Comparison of ENCODE assay signal across 36 cellular contexts in genomic region chr12:80901661-80902060, GRCh38. TPM values are rescaled to one million over a fixed set of nuclear protein-coding genes. Genes with fewer than 3 reads are reported as not detected.
"Had no signal": no experiment of that assay in that cellular context is flagged by ENCODE, and none has a peak within 500 bp of the region (broad histone marks: within the 10 kb centered on the region; RNA-seq: fewer than 3 reads in every experiment).

No MANE protein-coding gene starts in this region.

- H3K9me3 ChIP-seq: MG63 had no signal

- H3K4me3 ChIP-seq: MG63 had no signal

- H3K36me3 ChIP-seq: MG63 had no signal

- DNase-seq: Karpas-422, Kasumi-1, KG1, MG63, MM.1S, MV-4-11, NCI-H1048, NCI-H1092, NCI-H1092 treated with DMSO at 0.1 percent for 48 hours, NCI-H1105, NCI-H1105 treated with DMSO at 0.1 percent for 48 hours, NCI-H1417, NCI-H1417 treated with DMSO at 0.1 percent for 48 hours, NCI-H1436, NCI-H1436 treated with DMSO at 0.1 percent for 48 hours, NCI-H146, NCI-H1694 treated with DMSO at 0.1 percent for 48 hours, NCI-H187, NCI-H187 treated with DMSO at 0.1 percent for 48 hours, NCI-H1930, NCI-H2029, NCI-H2029 treated with DMSO at 0.1 percent for 48 hours, NCI-H2081, NCI-H2081 treated with DMSO at 0.1 percent for 48 hours, NCI-H2107, NCI-H2171, NCI-H2171 treated with DMSO at 0.1 percent for 48 hours, NCI-H2227 treated with DMSO at 0.1 percent for 48 hours, NCI-H226, NCI-H345, NCI-H446, NCI-H446 treated with DMSO at 0.1 percent for 48 hours, NCI-H510A, NCI-H510A treated with DMSO at 0.1 percent for 48 hours had no signal

- H3K27me3 ChIP-seq: MG63 had no signal

- H3K27ac ChIP-seq: KMS-11 had no signal

RNA-seq across cellular contexts. Expression of gene LIN7A, which starts 36.1 kb away (rescaled TPM):
- total RNA-seq: MCF 10A had no signal
